Comparison of ENCODE assay signal across 8 cellular contexts in the genomic region with DNA sequence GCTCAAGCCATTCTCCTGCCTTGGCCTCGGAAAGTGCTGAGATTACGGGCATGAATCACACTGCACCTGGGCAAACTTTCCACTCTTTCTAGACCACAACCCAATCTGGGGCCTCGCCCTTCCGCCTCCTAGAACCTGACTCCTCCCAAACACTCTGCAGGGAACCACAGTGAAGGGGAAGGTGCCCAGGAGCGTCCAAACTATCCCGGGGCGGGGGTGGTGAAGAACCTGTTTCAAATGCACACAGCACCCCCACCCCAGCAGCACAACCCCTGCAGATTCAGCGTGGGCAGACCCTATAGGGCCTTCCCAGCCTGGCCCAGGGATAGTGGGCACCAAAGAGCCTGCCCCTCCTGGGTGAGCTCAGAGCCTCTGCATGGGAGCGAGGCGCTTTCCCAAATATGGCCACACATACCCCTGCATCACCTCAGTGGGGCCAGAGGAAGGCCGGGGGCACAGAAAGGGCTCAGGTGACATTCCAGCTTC.
DNase-seq lines count a peak whose midpoint lies in the region; ATAC-seq and TF ChIP-seq lines count a peak whose summit lies in the region.
"Had no signal": no experiment of that assay in that cellular context is flagged by ENCODE, and none has a peak within 500 bp of the region (broad histone marks: within the 10 kb centered on the region; RNA-seq: fewer than 3 reads in every experiment).

No MANE protein-coding gene starts in this region.

- H3K9me3 ChIP-seq in right cardiac atrium (ENCODE audit: control insufficient read depth, low read length) (no peaks in the 10 kb centered on the region), suprapubic skin (no peaks in the 10 kb centered on the region)

- H3K27ac ChIP-seq in RWPE1 (peak overlapping the region; percentile 16), right cardiac atrium (ENCODE audit: low read length) (no peak overlapping the region), suprapubic skin (peak overlapping the region; percentile 17)

- no peak for TF ChIP-seq POLR2A in suprapubic skin (IDR thresholded peaks at IDR 0.05)

- H3K36me3 ChIP-seq in suprapubic skin, result peaks cover 32% of the 10 kb centered on the region

- no peaks in the 10 kb centered on the region for H3K27me3 ChIP-seq in right cardiac atrium (ENCODE audit: control insufficient read depth, insufficient read depth)
- no peaks in the 10 kb centered on the region for H3K27me3 ChIP-seq in suprapubic skin

- CTCF ChIA-PET in RWPE1 (lab: Yijun Ruan, JAX), result interaction anchor here (0.5 to 4.8 kb wide), 7 partner anchors 9 to 460 kb away, joined by 3 to 35 read pairs (median 4); no protein-coding TSS in a partner anchor

- POLR2A ChIA-PET in RWPE1 (lab: Yijun Ruan, JAX; ENCODE audit: low non-redundant PET), result no interaction called here

- intact Hi-C loops in right cardiac atrium (cut with DNase I), result loop anchor here in 3 of 4 donors (1.0 to 10.0 kb wide), 3 partner anchors 99 to 193 kb away; a partner anchor contains a TSS

- no peaks in the 10 kb centered on the region for H3K4me1 ChIP-seq in right cardiac atrium (ENCODE audit: control insufficient read depth, insufficient read depth, low read length)
- peaks cover 57% of the 10 kb centered on the region for H3K4me1 ChIP-seq in suprapubic skin

- TF ChIP-seq CTCF in RWPE1 (conservative IDR thresholded peaks at IDR 0.05; ENCODE audit: low read depth) (no peak), suprapubic skin (IDR thresholded peaks at IDR 0.05) (no peak)

- no peak for DNase-seq in RWPE1 (ENCODE audit: low spot score)
- peak; percentile 69 to 73 for DNase-seq in activated T-cell treated with anti-CD3 and anti-CD28 coated beads, Interleukin-2, amount 50 U/mL, for 48 hours
- DNase-seq in right cardiac atrium, result peak in 2 of 3 donors; percentile 32 to 46
- DNase-seq in suprapubic skin (ENCODE audit: low spot score in 2 of 2), result peak; percentile 66 to 74
- no peak for DNase-seq in hypothalamus (lab: John Stamatoyannopoulos, UW)
- no peak for DNase-seq in NCI-H345 (lab: John Stamatoyannopoulos, UW)
- DNase-seq: NCI-H1105 had no signal

- no peak overlapping the region for H3K4me3 ChIP-seq in right cardiac atrium (ENCODE audit: low read length)
- no peak overlapping the region for H3K4me3 ChIP-seq in suprapubic skin

- WGBS in right cardiac atrium, result 90% methylated on average over 11 of the region's 11 CpGs
- 51% methylated on average over 11 of the region's 11 CpGs for WGBS in suprapubic skin

- ATAC-seq in right cardiac atrium, result no peak
- no peak for ATAC-seq in GM19351 (IDR thresholded peaks at IDR 0.05; ENCODE audit: unreplicated experiment)

- no peak for TF ChIP-seq EP300 in suprapubic skin (IDR thresholded peaks at IDR 0.05)

Comparison
In these comparisons a context has a peak if more than half of its experiments do, and no peak if none do; other contexts are left out.
1. DNase-seq: peak in activated T-cell treated with anti-CD3 and anti-CD28 coated beads, Interleukin-2, amount 50 U/mL, for 48 hours (2 of 2), right cardiac atrium (2 of 3) and suprapubic skin (2 of 2); none in RWPE1 (single experiment), hypothalamus (0 of 51) and NCI-H345 (single experiment).